8 cellular contexts compared by ENCODE assay signal in genomic region chr1:112905420-112906154, GRCh38. TPM values are rescaled to one million over a fixed set of nuclear protein-coding genes. Genes with fewer than 3 reads are reported as not detected.
DNase-seq lines count a peak whose midpoint lies in the region; ATAC-seq lines count a peak whose summit lies in the region.

No MANE protein-coding gene starts in this region.

- peak overlapping the region in 1 of 2 experiments; percentile 28 for H3K18ac ChIP-seq in mesenchymal stem cell (ENCODE audit: low read depth in 1 of 2, low read length in 2 of 2)

- no peak for ATAC-seq in HG03354 (IDR thresholded peaks at IDR 0.05; ENCODE audit: poor library complexity, severe bottlenecking, unreplicated experiment)
- no peak for ATAC-seq in HG03280 (IDR thresholded peaks at IDR 0.05; ENCODE audit: unreplicated experiment)

- peaks cover 4 to 54% (median 18%) of the 10 kb centered on the region in 10 experiments; a peak in 16 of 20 replicates for H3K4me1 ChIP-seq in BLaER1 treated with 17β-estradiol and CSF1 and Interleukin-3, amounts not matched to agents 10 nM and 100 nM
- H3K4me1 ChIP-seq in mesenchymal stem cell (ENCODE audit: control insufficient read depth, insufficient read depth, low read depth, low read length) = peaks cover 2% of the 10 kb centered on the region

- H4K20me1 ChIP-seq in BLaER1 treated with 17β-estradiol and CSF1 and Interleukin-3, amounts not matched to agents 10 nM and 100 nM = peaks cover 0 to 5% (median 0%) of the 10 kb centered on the region in 11 experiments; a peak in 1 of 22 replicates

- H4K8ac ChIP-seq in mesenchymal stem cell (ENCODE audit: low read length) = no peak overlapping the region

- peak overlapping the region; percentile 11 for H3K27ac Mint-ChIP-seq in dendritic cell treated with granulocyte-macrophage colony-stimulating factor and Interleukin-4, amounts not matched to agents 40 ng/mL and 50 ng/mL, for 4 days

- H2BK15ac ChIP-seq in mesenchymal stem cell (ENCODE audit: low read depth, poor library complexity, severe bottlenecking) = no peak overlapping the region

- peak overlapping the region; percentile 29 to 63 for H2BK12ac ChIP-seq in mesenchymal stem cell (ENCODE audit: low read length in 2 of 2)

- no peak overlapping the region for H2BK5ac ChIP-seq in mesenchymal stem cell (ENCODE audit: low read depth, low read length, poor library complexity, severe bottlenecking)

- no peaks in the 10 kb centered on the region for H3K27me3 ChIP-seq in BLaER1 treated with 17β-estradiol and CSF1 and Interleukin-3, amounts not matched to agents 10 nM and 100 nM
- H3K27me3 ChIP-seq in mesenchymal stem cell (ENCODE audit: control insufficient read depth in 1 of 2, insufficient read depth in 1 of 2, low read length in 2 of 2) = no peaks in the 10 kb centered on the region

- no peaks in the 10 kb centered on the region for H3K9me3 Mint-ChIP-seq in dendritic cell treated with granulocyte-macrophage colony-stimulating factor and Interleukin-4, amounts not matched to agents 40 ng/mL and 50 ng/mL, for 4 days

- H2AK5ac ChIP-seq in mesenchymal stem cell (ENCODE audit: low read length, severe bottlenecking) = no peak overlapping the region

- no peak overlapping the region for H3K4me3 Mint-ChIP-seq in dendritic cell treated with granulocyte-macrophage colony-stimulating factor and Interleukin-4, amounts not matched to agents 40 ng/mL and 50 ng/mL, for 4 days

- H2BK120ac ChIP-seq in mesenchymal stem cell (ENCODE audit: low read depth, low read length) = no peak overlapping the region

- peak overlapping the region; percentile 18 for H4K91ac ChIP-seq in mesenchymal stem cell (ENCODE audit: low read length)

- peak; percentile 9 for DNase-seq in LHCN-M2 (ENCODE audit: low read depth)
- no peak for DNase-seq in mesenchymal stem cell
- DNase-seq in foreskin melanocyte = no peak
- no peak for DNase-seq in SK-N-DZ (ENCODE audit: low spot score)

- H3K4me1 Mint-ChIP-seq in dendritic cell treated with granulocyte-macrophage colony-stimulating factor and Interleukin-4, amounts not matched to agents 40 ng/mL and 50 ng/mL, for 4 days (ENCODE audit: low read depth) = peaks cover 30% of the 10 kb centered on the region

- peaks cover 5% of the 10 kb centered on the region for H3K79me1 ChIP-seq in mesenchymal stem cell (replicated peaks; ENCODE audit: low read length, poor library complexity, severe bottlenecking)

- intact Hi-C loops in dendritic cell treated with granulocyte-macrophage colony-stimulating factor and Interleukin-4, amounts not matched to agents 40 ng/mL and 50 ng/mL, for 4 days (cut with micrococcal nuclease) = no loop called here

- H3K27me3 Mint-ChIP-seq in dendritic cell treated with granulocyte-macrophage colony-stimulating factor and Interleukin-4, amounts not matched to agents 40 ng/mL and 50 ng/mL, for 4 days = no peaks in the 10 kb centered on the region

- 69% methylated on average over 5 of the region's 8 CpGs for WGBS in mesenchymal stem cell

- H3K4me3 ChIP-seq in BLaER1 treated with 17β-estradiol and CSF1 and Interleukin-3, amounts not matched to agents 10 nM and 100 nM = no peak overlapping the region
- no peak overlapping the region for H3K4me3 ChIP-seq in mesenchymal stem cell (ENCODE audit: insufficient read depth in 1 of 2, low read depth in 1 of 2, low read length in 2 of 2)

- peak overlapping the region in 7 of 11 experiments; percentile 13 to 83 (median 48); a peak in 13 of 22 replicates for H3K4me2 ChIP-seq in BLaER1 treated with 17β-estradiol and CSF1 and Interleukin-3, amounts not matched to agents 10 nM and 100 nM
- no peak overlapping the region for H3K4me2 ChIP-seq in mesenchymal stem cell (ENCODE audit: low read length, poor library complexity, severe bottlenecking)

- H3K9me3 ChIP-seq in BLaER1 treated with 17β-estradiol and CSF1 and Interleukin-3, amounts not matched to agents 10 nM and 100 nM (replicated peaks in 1 of 11) = no peaks in the 10 kb centered on the region
- no peaks in the 10 kb centered on the region for H3K9me3 ChIP-seq in mesenchymal stem cell (ENCODE audit: control insufficient read depth, low read length)

- H3K36me3 ChIP-seq in BLaER1 treated with 17β-estradiol and CSF1 and Interleukin-3, amounts not matched to agents 10 nM and 100 nM = peaks cover 0 to 41% (median 26%) of the 10 kb centered on the region in 11 experiments; a peak in 20 of 22 replicates
- H3K36me3 ChIP-seq in mesenchymal stem cell (ENCODE audit: control insufficient read depth in 1 of 2, insufficient read depth in 2 of 2, low read depth in 1 of 2, low read length in 2 of 2) = peaks cover 0 to 3% of the 10 kb centered on the region in 2 experiments

- peaks cover 7% of the 10 kb centered on the region for H3K36me3 Mint-ChIP-seq in dendritic cell treated with granulocyte-macrophage colony-stimulating factor and Interleukin-4, amounts not matched to agents 40 ng/mL and 50 ng/mL, for 4 days (ENCODE audit: low read depth)

- peak overlapping the region in 1 of 2 experiments; percentile 41 for H3K14ac ChIP-seq in mesenchymal stem cell (ENCODE audit: low read length in 2 of 2)

- H3K9ac ChIP-seq in BLaER1 treated with 17β-estradiol and CSF1 and Interleukin-3, amounts not matched to agents 10 nM and 100 nM = peak overlapping the region in 2 of 11 experiments; percentile 19 to 37; a peak in 2 of 22 replicates
- H3K9ac ChIP-seq in mesenchymal stem cell (ENCODE audit: low read length) = peak overlapping the region; percentile 56

- peak overlapping the region in 2 of 11 experiments; percentile 29 to 43; a peak in 5 of 22 replicates for H3K27ac ChIP-seq in BLaER1 treated with 17β-estradiol and CSF1 and Interleukin-3, amounts not matched to agents 10 nM and 100 nM
- no peak overlapping the region for H3K27ac ChIP-seq in mesenchymal stem cell (ENCODE audit: low read length, poor library complexity, severe bottlenecking)

- peak overlapping the region in 1 of 2 experiments; percentile 37 for H3K4ac ChIP-seq in mesenchymal stem cell (ENCODE audit: low read depth in 1 of 2, low read length in 2 of 2)

- no peak overlapping the region for H3K23ac ChIP-seq in mesenchymal stem cell (ENCODE audit: low read length in 2 of 2)

- no peak overlapping the region for H2AFZ ChIP-seq in mesenchymal stem cell (ENCODE audit: low read depth, low read length)

RNA-seq across cellular contexts. Expression of gene SLC16A1, which starts 50.4 kb away (rescaled TPM):
- 79.1 TPM in 2 replicates for total RNA-seq in LHCN-M2 (2014; rRNA removed)
- 25.7 TPM for polyA plus RNA-seq in LHCN-M2 (2012)
- polyA plus RNA-seq in mesenchymal stem cell (2013, experiment 1 of 2) = 35.0 TPM
- polyA plus RNA-seq in mesenchymal stem cell (2013, experiment 2 of 2) = 35.9 TPM
- polyA plus RNA-seq in SK-N-DZ (2014; cell fraction: cytosol; rRNA removed) = 126 and 131 TPM in 2 replicates
- 48.6 and 50.3 TPM in 2 replicates for polyA plus RNA-seq in SK-N-DZ (2014; cell fraction: nucleus; rRNA removed)
